ENCODE assay signal across 1 cellular context in the genomic region with DNA sequence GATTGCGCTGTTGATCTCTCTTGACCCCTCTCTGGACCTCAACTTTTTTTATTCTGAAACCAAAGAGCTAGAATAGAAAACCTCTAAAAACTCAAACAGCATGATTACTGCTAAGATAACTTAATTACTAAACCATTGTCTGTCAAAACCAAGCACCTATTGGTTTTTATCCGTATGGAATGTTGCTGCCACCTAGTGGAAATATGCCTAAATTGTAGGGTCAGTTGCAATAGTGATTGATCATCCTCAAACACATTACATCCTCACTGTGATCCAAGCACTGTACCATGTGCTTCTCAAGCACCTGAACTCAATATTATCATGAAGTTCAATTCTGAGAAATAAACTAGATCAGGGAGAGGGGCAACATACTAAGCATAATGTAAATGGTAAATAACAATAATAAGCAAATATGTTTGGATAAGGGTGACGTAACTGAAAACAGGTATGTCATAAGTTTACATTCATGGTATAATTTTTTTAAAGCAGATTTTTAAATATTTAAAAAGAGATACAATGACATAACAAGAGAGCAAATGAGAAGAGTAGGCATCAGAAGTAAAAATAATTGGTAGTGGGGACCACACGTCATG.
TF ChIP-seq lines count a peak whose summit lies in the region.

No MANE protein-coding gene starts in this region.

TF ChIP-seq in HepG2, 621 proteins besides CTCF, POLR2A, EP300 and RAD21:
- TF ChIP-seq JDP2 (CRISPR knock-in tag; IDR thresholded peaks at IDR 0.05; ENCODE audit: borderline replicate concordance) (no peak), SMC3 (IDR thresholded peaks at IDR 0.05; ENCODE audit: low read length) (peak; percentile 42; the same call in 1 of the 2 replicates), ZNF335 (CRISPR knock-in tag; IDR thresholded peaks at IDR 0.05) (no peak), STAG1 (CRISPR knock-in tag; IDR thresholded peaks at IDR 0.05) (peak; percentile 79), CEBPG (CRISPR knock-in tag; IDR thresholded peaks at IDR 0.05) (peak; percentile 46; the same call in 1 of the 2 replicates)
- TF ChIP-seq, protein P1, sequence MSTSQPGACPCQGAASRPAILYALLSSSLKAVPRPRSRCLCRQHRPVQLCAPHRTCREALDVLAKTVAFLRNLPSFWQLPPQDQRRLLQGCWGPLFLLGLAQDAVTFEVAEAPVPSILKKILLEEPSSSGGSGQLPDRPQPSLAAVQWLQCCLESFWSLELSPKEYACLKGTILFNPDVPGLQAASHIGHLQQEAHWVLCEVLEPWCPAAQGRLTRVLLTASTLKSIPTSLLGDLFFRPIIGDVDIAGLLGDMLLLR (CRISPR knock-in tag; IDR thresholded peaks at IDR 0.05): no peak
TF ChIP-seq in HepG2: peak in this region for 3.
